ENCODE assay signal across 20 cellular contexts in the genomic region with DNA sequence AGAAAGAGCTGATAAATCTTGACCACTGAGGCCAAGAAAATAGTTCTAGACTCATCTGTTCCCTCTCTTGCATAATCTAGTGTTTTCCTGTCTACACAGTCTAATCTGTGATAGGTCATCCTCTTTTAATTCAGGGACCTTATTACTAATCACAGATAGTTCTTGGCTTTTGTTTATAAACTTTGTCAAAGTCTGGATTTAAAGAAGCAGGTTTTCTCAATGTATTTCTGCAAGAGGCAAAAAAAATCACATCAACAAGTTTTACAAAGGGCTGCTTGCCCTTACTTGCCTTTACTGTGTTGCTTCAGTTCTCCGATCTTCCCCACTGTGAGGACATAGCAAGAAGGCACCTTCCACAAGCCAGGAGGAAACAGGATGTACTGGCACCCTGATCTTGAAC.
"Had no signal": no experiment of that assay in that cellular context is flagged by ENCODE, and none has a peak within 500 bp of the region (broad histone marks: within the 10 kb centered on the region; RNA-seq: fewer than 3 reads in every experiment).

No MANE protein-coding gene starts in this region.

- H3K9me3 ChIP-seq: colonic mucosa, ovary, right atrium auricular region, sigmoid colon, testis, tibial nerve had no signal

- H3K4me3 ChIP-seq: colonic mucosa, ovary, right atrium auricular region, sigmoid colon, skin epidermis, testis, tibial nerve had no signal

- H3K9me3 Mint-ChIP-seq: memory B cell; mesothelial cell of epicardium; natural killer cell; neural crest cell; stimulated activated naive B cell treated with anti-CD40 and anti-IgM and Interleukin-4, amounts not matched to agents 10 μg/mL and 1 μg/mL and 100 μg/mL, for 72 hours had no signal

- H3K36me3 ChIP-seq: colonic mucosa, ovary, right atrium auricular region, sigmoid colon, tibial nerve had no signal

- H3K4me1 Mint-ChIP-seq: memory B cell; mesothelial cell of epicardium; natural killer cell; neural crest cell; stimulated activated naive B cell treated with anti-CD40 and anti-IgM and Interleukin-4, amounts not matched to agents 10 μg/mL and 1 μg/mL and 100 μg/mL, for 72 hours had no signal

- H3K27me3 ChIP-seq: colonic mucosa, ovary, right atrium auricular region, sigmoid colon, testis, tibial nerve had no signal

- FAIRE-seq: islet of Langerhans had no signal

- H3K27ac Mint-ChIP-seq: memory B cell; mesothelial cell of epicardium; natural killer cell; stimulated activated naive B cell treated with anti-CD40 and anti-IgM and Interleukin-4, amounts not matched to agents 10 μg/mL and 1 μg/mL and 100 μg/mL, for 72 hours; stimulated activated naive CD8-positive, alpha-beta T cell treated with anti-CD3 and anti-CD28 coated beads, Interleukin-15, amount 100 ng/mL, for 72 hours had no signal

- H3K4me1 ChIP-seq: colonic mucosa, right atrium auricular region, sigmoid colon, testis, tibial nerve had no signal

- H3K36me3 Mint-ChIP-seq: memory B cell; mesothelial cell of epicardium; natural killer cell; stimulated activated naive B cell treated with anti-CD40 and anti-IgM and Interleukin-4, amounts not matched to agents 10 μg/mL and 1 μg/mL and 100 μg/mL, for 72 hours had no signal

- H3K27ac ChIP-seq: colonic mucosa, ovary, right atrium auricular region, sigmoid colon, skin epidermis, testis, tibial nerve had no signal

- DNase-seq: colonic mucosa; dermis blood vessel endothelial cell; foreskin melanocyte; head of caudate nucleus; hippocampal formation; natural killer cell; ovary; sigmoid colon; stimulated activated CD4-positive, alpha-beta T cell treated with anti-CD3 and anti-CD28 coated beads, Interleukin-2, amount 100 ng/mL, for 24 hours; stimulated activated CD4-positive, alpha-beta T cell treated with anti-CD3 and anti-CD28 coated beads, Interleukin-4, amount 100 ng/mL, for 4 hours; stimulated activated naive B cell treated with anti-CD40 and anti-IgM and Interleukin-4, amounts not matched to agents 10 μg/mL and 1 μg/mL and 100 μg/mL, for 72 hours; stimulated activated naive CD8-positive, alpha-beta T cell treated with anti-CD3 and anti-CD28 coated beads, Interleukin-15, amount 100 ng/mL, for 72 hours; testis had no signal

- H3K4me3 Mint-ChIP-seq: memory B cell; mesothelial cell of epicardium; natural killer cell; neural crest cell; stimulated activated naive B cell treated with anti-CD40 and anti-IgM and Interleukin-4, amounts not matched to agents 10 μg/mL and 1 μg/mL and 100 μg/mL, for 72 hours; stimulated activated naive CD8-positive, alpha-beta T cell treated with anti-CD3 and anti-CD28 coated beads, Interleukin-15, amount 100 ng/mL, for 72 hours had no signal
